Comparison of ENCODE assay signal across 18 cellular contexts in the genomic region with DNA sequence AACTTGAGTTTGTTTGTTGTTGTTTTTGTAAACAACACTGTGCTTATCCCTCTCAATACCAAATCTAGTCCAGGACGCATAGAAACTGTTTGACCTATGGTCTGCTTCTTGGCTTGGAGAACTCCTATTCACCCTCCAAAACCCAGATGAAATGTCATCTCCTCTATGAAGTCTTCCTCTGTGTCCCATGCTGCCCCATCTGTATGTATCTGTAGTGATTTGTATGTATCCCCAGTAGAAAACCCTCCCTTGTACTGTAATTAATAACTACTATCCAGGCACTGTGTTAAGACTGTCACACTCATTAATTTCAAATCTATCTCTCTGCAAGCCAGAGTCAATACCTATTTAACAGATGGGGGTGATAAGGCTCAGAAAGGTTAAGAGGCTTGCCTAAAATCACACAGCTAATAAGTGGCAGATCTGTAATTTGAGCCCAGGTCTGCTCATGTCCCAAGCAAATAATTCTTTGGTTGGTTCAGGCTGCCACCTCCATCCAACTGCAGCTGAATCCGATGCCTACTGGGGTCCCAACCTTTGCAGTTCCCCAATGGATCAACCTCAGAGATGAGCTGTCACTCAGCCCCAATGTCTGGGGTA. TPM values are rescaled to one million over a fixed set of nuclear protein-coding genes. Genes with fewer than 3 reads are reported as not detected.
DNase-seq lines count a peak whose midpoint lies in the region; ATAC-seq and TF ChIP-seq lines count a peak whose summit lies in the region.
"Had no signal": no experiment of that assay in that cellular context is flagged by ENCODE, and none has a peak within 500 bp of the region (broad histone marks: within the 10 kb centered on the region; RNA-seq: fewer than 3 reads in every experiment).

No MANE protein-coding gene starts in this region.

- ATAC-seq in left ventricle myocardium superior = no peak

- TF ChIP-seq POLR2A in uterus (IDR thresholded peaks at IDR 0.05) = no peak

- H3K9me3 Mint-ChIP-seq in endodermal cell = peaks cover 5% of the 10 kb centered on the region
- H3K9me3 Mint-ChIP-seq: activated CD4-positive, alpha-beta T cell treated with anti-CD3 and anti-CD28 coated beads, Interleukin-2, amount 10 ng/mL, durations not matched to agents 24 days and 14 days; neural crest cell had no signal

- peaks cover 3% of the 10 kb centered on the region for H3K36me3 Mint-ChIP-seq in endodermal cell (ENCODE audit: low read depth)

- H4K91ac ChIP-seq in neuronal stem cell (ENCODE audit: low read depth, low read length, poor library complexity) = no peak overlapping the region

- peaks cover 42% of the 10 kb centered on the region for H3K4me1 Mint-ChIP-seq in endodermal cell

- H3K4me1 ChIP-seq in right atrium auricular region (peaks cover 0 to 71% of the 10 kb centered on the region in 2 donors), endodermal cell (ENCODE audit: control insufficient read depth, insufficient read depth, low read length) (peaks cover 22% of the 10 kb centered on the region), neuronal stem cell (ENCODE audit: control insufficient read depth in 2 of 2, insufficient read depth in 1 of 2, low read depth in 1 of 2, low read length in 2 of 2) (peaks cover 41 to 43% of the 10 kb centered on the region in 2 donors), uterus (peaks cover 25 to 34% of the 10 kb centered on the region in 2 donors)

- no peak overlapping the region for H3K9ac ChIP-seq in endodermal cell (ENCODE audit: extremely low read depth, low read length, poor library complexity, severe bottlenecking)
- H3K9ac ChIP-seq in neuronal stem cell (ENCODE audit: low read depth, low read length, poor library complexity) = no peak overlapping the region

- H2BK12ac ChIP-seq in neuronal stem cell (ENCODE audit: low read length) = peak overlapping the region; percentile 86

- H3K79me1 ChIP-seq in neuronal stem cell (ENCODE audit: low read depth, low read length) = peaks cover 2% of the 10 kb centered on the region

- intact Hi-C loops in left ventricle myocardium superior (cut with micrococcal nuclease) (no loop called here), uterus (cut with DNase I; ENCODE audit: low total_unique reads) (no loop called here)

- H2BK120ac ChIP-seq in neuronal stem cell (ENCODE audit: low read depth, low read length) = no peak overlapping the region

- H3K18ac ChIP-seq in neuronal stem cell (ENCODE audit: low read length) = no peak overlapping the region

- H3K36me3 ChIP-seq in right atrium auricular region (no peaks in the 10 kb centered on the region), endodermal cell (ENCODE audit: control insufficient read depth, insufficient read depth, low read length) (no peaks in the 10 kb centered on the region), neuronal stem cell (replicated peaks in 1 of 2; ENCODE audit: control insufficient read depth in 2 of 2, insufficient read depth in 2 of 2, low read length in 2 of 2) (no peaks in the 10 kb centered on the region), uterus (no peaks in the 10 kb centered on the region)

- peak overlapping the region; percentile 7 for H3K27ac Mint-ChIP-seq in endodermal cell
- H3K27ac Mint-ChIP-seq: activated CD4-positive, alpha-beta T cell treated with anti-CD3 and anti-CD28 coated beads, Interleukin-2, amount 10 ng/mL, durations not matched to agents 24 days and 14 days had no signal

- no peak for DNase-seq in right atrium auricular region (ENCODE audit: low spot score)
- no peak for DNase-seq in left ventricle myocardium superior
- DNase-seq in endodermal cell = no peak
- no peak for DNase-seq in neuronal stem cell (ENCODE audit: low spot score)
- DNase-seq in uterus = no peak
- DNase-seq in NCI-H748 (lab: John Stamatoyannopoulos, UW; ENCODE audit: unreplicated experiment) = no peak
- no peak for DNase-seq in middle frontal gyrus (ENCODE audit: extremely low spot score, low spot score)
- no peak for DNase-seq in central memory CD4-positive, alpha-beta T cell
- DNase-seq: activated CD4-positive, alpha-beta T cell treated with anti-CD3 and anti-CD28 coated beads, Interleukin-2, amount 10 ng/mL, durations not matched to agents 24 days and 14 days; activated T-cell treated with anti-CD3 and anti-CD28 coated beads, Interleukin-2, amount 50 U/mL, for 48 hours; aorta; effector CD8-positive, alpha-beta T cell; kidney; NCI-H1417 treated with DMSO at 0.1 percent for 48 hours; NCI-H510A; small intestine; T-helper 2 cell had no signal

- H3K4me3 Mint-ChIP-seq in endodermal cell = no peak overlapping the region
- H3K4me3 Mint-ChIP-seq: activated CD4-positive, alpha-beta T cell treated with anti-CD3 and anti-CD28 coated beads, Interleukin-2, amount 10 ng/mL, durations not matched to agents 24 days and 14 days; neural crest cell had no signal

- H2AFZ ChIP-seq in neuronal stem cell (ENCODE audit: low read length) = no peak overlapping the region

- no peak overlapping the region for H3K4me3 ChIP-seq in right atrium auricular region
- no peak overlapping the region for H3K4me3 ChIP-seq in endodermal cell (ENCODE audit: low read length)
- H3K4me3 ChIP-seq in neuronal stem cell (ENCODE audit: low read length in 2 of 2) = no peak overlapping the region
- H3K4me3 ChIP-seq in uterus = no peak overlapping the region

- WGBS in endodermal cell (ENCODE audit: insufficient coverage in 1 of 2, insufficient read length in 1 of 2), 2 experiments = 88 to 91% methylated on average over 1 to 2 of the region's 2 CpGs
- no CpG with 5 or more reads among the region's 2 CpGs for WGBS in neuronal stem cell (ENCODE audit: extremely low coverage in 2 of 2, insufficient read length in 2 of 2, insufficient replicate concordance in 1 of 2), 2 donors

- no peak overlapping the region for H4K8ac ChIP-seq in neuronal stem cell (ENCODE audit: low read depth, low read length)

- peak overlapping the region; percentile 60 for H3K4ac ChIP-seq in neuronal stem cell (ENCODE audit: low read length)

- H3K27ac ChIP-seq in right atrium auricular region (peak overlapping the region; percentile 88 to 94), endodermal cell (ENCODE audit: low read depth, low read length) (peak overlapping the region; percentile 38), neuronal stem cell (replicated peaks; ENCODE audit: low read length) (no peak overlapping the region), uterus (peak overlapping the region; percentile 85 to 93)

- no peak overlapping the region for H3K4me2 ChIP-seq in neuronal stem cell (ENCODE audit: insufficient read depth, low read length, poor library complexity, severe bottlenecking)

- no peaks in the 10 kb centered on the region for H3K27me3 Mint-ChIP-seq in endodermal cell (ENCODE audit: insufficient read depth)
- H3K27me3 Mint-ChIP-seq: activated CD4-positive, alpha-beta T cell treated with anti-CD3 and anti-CD28 coated beads, Interleukin-2, amount 10 ng/mL, durations not matched to agents 24 days and 14 days had no signal

- no peak overlapping the region for H2BK5ac ChIP-seq in neuronal stem cell (ENCODE audit: low read length)

- H3K14ac ChIP-seq in neuronal stem cell (ENCODE audit: low read length) = no peak overlapping the region

- H2BK15ac ChIP-seq in neuronal stem cell (ENCODE audit: low read length) = no peak overlapping the region

- peak overlapping the region; percentile 77 for H2AK5ac ChIP-seq in neuronal stem cell (ENCODE audit: low read depth, low read length)

- TF ChIP-seq CTCF in right atrium auricular region (IDR thresholded peaks at IDR 0.05) (no peak), endodermal cell (conservative IDR thresholded peaks at IDR 0.05) (no peak), uterus (IDR thresholded peaks at IDR 0.05) (no peak)

- H3K9me3 ChIP-seq in right atrium auricular region (no peaks in the 10 kb centered on the region), endodermal cell (ENCODE audit: control insufficient read depth, low read length) (no peaks in the 10 kb centered on the region), neuronal stem cell (replicated peaks in 1 of 2; ENCODE audit: control insufficient read depth in 2 of 2, insufficient read depth in 1 of 2, low read depth in 1 of 2, low read length in 2 of 2) (peaks cover 0 to 2% of the 10 kb centered on the region in 2 donors), uterus (no peaks in the 10 kb centered on the region)

- H3K23ac ChIP-seq in neuronal stem cell (ENCODE audit: low read depth, low read length, poor library complexity) = no peak overlapping the region

- H3K27me3 ChIP-seq in right atrium auricular region (no peaks in the 10 kb centered on the region), endodermal cell (ENCODE audit: control insufficient read depth, insufficient read depth, low read length, poor library complexity, severe bottlenecking) (no peaks in the 10 kb centered on the region), neuronal stem cell (ENCODE audit: control insufficient read depth in 3 of 3, insufficient read depth in 3 of 3, low read depth in 1 of 3, low read length in 3 of 3) (no peaks in the 10 kb centered on the region), uterus (no peaks in the 10 kb centered on the region)

RNA-seq across cellular contexts. Expression of gene ECE1, which starts 24.6 kb away (rescaled TPM):
- total RNA-seq in right atrium auricular region (100 to 1,000 TPM in 1 of 2 donors, 10 to 100 TPM in 1; 83.7 to 152 TPM), left ventricle myocardium superior (43.3 TPM), endodermal cell (10 to 100 TPM; 47.8 to 57.9 TPM), uterus (100 to 1,000 TPM in 1 of 4 donors, 10 to 100 TPM in 3; 45.6 to 175 (median 59.1) TPM)
- 38.8 TPM for polyA plus RNA-seq in endodermal cell (2013, experiment 1 of 2)
- 42.8 TPM for polyA plus RNA-seq in endodermal cell (2013, experiment 2 of 2)
- 10.7 TPM for polyA plus RNA-seq in neuronal stem cell (2013, experiment 1 of 2)
- polyA plus RNA-seq in neuronal stem cell (2013, experiment 2 of 2) = 10.7 TPM
